ENCODE assay signal across 8 cellular contexts in genomic region chr20:62182469-62183425, GRCh38. TPM values are rescaled to one million over a fixed set of nuclear protein-coding genes. Genes with fewer than 3 reads are reported as not detected.
DNase-seq lines count a peak whose midpoint lies in the region; ATAC-seq and TF ChIP-seq lines count a peak whose summit lies in the region.

A gene with protein sequence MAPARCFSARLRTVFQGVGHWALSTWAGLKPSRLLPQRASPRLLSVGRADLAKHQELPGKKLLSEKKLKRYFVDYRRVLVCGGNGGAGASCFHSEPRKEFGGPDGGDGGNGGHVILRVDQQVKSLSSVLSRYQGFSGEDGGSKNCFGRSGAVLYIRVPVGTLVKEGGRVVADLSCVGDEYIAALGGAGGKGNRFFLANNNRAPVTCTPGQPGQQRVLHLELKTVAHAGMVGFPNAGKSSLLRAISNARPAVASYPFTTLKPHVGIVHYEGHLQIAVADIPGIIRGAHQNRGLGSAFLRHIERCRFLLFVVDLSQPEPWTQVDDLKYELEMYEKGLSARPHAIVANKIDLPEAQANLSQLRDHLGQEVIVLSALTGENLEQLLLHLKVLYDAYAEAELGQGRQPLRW (plus strand): TSS chr20:62183028. CDS start chr20:62193421, 10,393 bp downstream.

- H4K20me1 ChIP-seq in PC-3 (ENCODE audit: low read length) = no peaks in the 10 kb centered on the region

- peaks cover 4% of the 10 kb centered on the region; the same call in 1 of the 2 replicates for H3K36me3 ChIP-seq in PC-3 (ENCODE audit: low read depth, low read length)

- peak within 1 kb of the TSS; percentile 100 for H3K4me2 ChIP-seq in PC-3 (ENCODE audit: low read length)

- H3K9me3 ChIP-seq in PC-3 (ENCODE audit: low read length) = no peaks in the 10 kb centered on the region

- H3K27me3 ChIP-seq in PC-3 (ENCODE audit: low read length) = no peaks in the 10 kb centered on the region

- DNase-seq in DMS153 (lab: John Stamatoyannopoulos, UW) (peak; percentile 88), PC-3 (peak; percentile 98), activated T-cell treated with anti-CD3 and anti-CD28 coated beads for 48 hours (ENCODE audit: low read depth) (peak; percentile 91), epithelial cell of proximal tubule (ENCODE audit: low read depth) (peak; percentile 52), mucosa of gallbladder (ENCODE audit: low spot score) (peak; percentile 95)
- peak; percentile 95 for DNase-seq in Jurkat, Clone E6-1 (ENCODE audit: low read depth, low spot score)
- peak; percentile 93 for DNase-seq in stimulated activated CD8-positive, alpha-beta memory T cell treated with anti-CD3 and anti-CD28 coated beads, Interleukin-4, amount 100 ng/mL, for 24 hours (ENCODE audit: low read depth)

- peak within 1 kb of the TSS; percentile 70 for H2AFZ ChIP-seq in PC-3 (ENCODE audit: low read length)

- H3K9ac ChIP-seq in PC-3 (ENCODE audit: low read length) = peak within 1 kb of the TSS; percentile 99

- intact Hi-C loops in PC-3 (cut with micrococcal nuclease) = loop anchor here (2.0 kb wide), 1 partner anchor 56 kb away; the partner anchor contains the start of gene OSBPL2

- no peaks in the 10 kb centered on the region for H3K9me2 ChIP-seq in PC-3 (replicated peaks; ENCODE audit: low read length)

- BruUV-seq in PC-3 (replicated peaks; lab: Mats Ljungman, UMichigan) = no TSS peak

- peaks cover 59% of the 10 kb centered on the region for H3K79me2 ChIP-seq in PC-3 (ENCODE audit: low read length)

- H3K27ac ChIP-seq in PC-3 (ENCODE audit: low read length) = peak within 1 kb of the TSS; percentile 70

- H3F3A ChIP-seq in PC-3 (ENCODE audit: low read length, unreplicated experiment) = peaks cover 7% of the 10 kb centered on the region

- peak within 1 kb of the TSS; percentile 95 for H3K4me3 ChIP-seq in Jurkat, Clone E6-1 (ENCODE audit: low read length)
- peak within 1 kb of the TSS; percentile 98 for H3K4me3 ChIP-seq in PC-3 (ENCODE audit: low read length)
- H3K4me3 ChIP-seq in epithelial cell of proximal tubule (ENCODE audit: low read depth, low read length) = peak within 1 kb of the TSS; percentile 99

- H3K4me1 ChIP-seq in PC-3 (ENCODE audit: insufficient read depth, low read length) = peaks cover 11% of the 10 kb centered on the region

- POLR2A ChIA-PET in PC-3 (lab: Charles Lee; ENCODE audit: unreplicated experiment) = no interaction called here

- peak; percentile 89 for ATAC-seq in GM21717 (IDR thresholded peaks at IDR 0.05; ENCODE audit: unreplicated experiment)
- ATAC-seq in PC-3 = peak; percentile 98

- CTCF ChIA-PET in PC-3 (lab: Charles Lee) = no interaction called here

- TF ChIP-seq CTCF in PC-3 (conservative IDR thresholded peaks at IDR 0.05; ENCODE audit: low read depth, low read length) = no peak
- TF ChIP-seq CTCF in epithelial cell of proximal tubule (conservative IDR thresholded peaks at IDR 0.05; ENCODE audit: low read depth, low read length) = no peak

RNA-seq across cellular contexts. Expression of the gene that starts here (rescaled TPM):
- polyA plus RNA-seq in Jurkat, Clone E6-1 (2012; ENCODE audit: insufficient read depth, insufficient read length) = 31.2 TPM
- total RNA-seq in PC-3 (2014; rRNA removed) = 33.9 and 40.5 TPM in 2 replicates
- 14.9 and 23.4 TPM in 2 replicates for total RNA-seq in epithelial cell of proximal tubule
- 38.0 TPM for total RNA-seq in mucosa of gallbladder

Comparison
In these comparisons a context has a peak if more than half of its experiments do, and no peak if none do; other contexts are left out.
1. Peak in every context shown above with its lines: DNase-seq, ATAC-seq, H3K4me3 ChIP-seq and H3K27ac ChIP-seq.